Comparison of ENCODE assay signal across 8 cellular contexts in genomic region chr12:6953417-6954315, GRCh38. TPM values are rescaled to one million over a fixed set of nuclear protein-coding genes. Genes with fewer than 3 reads are reported as not detected.
DNase-seq lines count a peak whose midpoint lies in the region; ATAC-seq, FAIRE-seq and TF ChIP-seq lines count a peak whose summit lies in the region.

No MANE protein-coding gene starts in this region.

- no peaks in the 10 kb centered on the region for H3K9me3 ChIP-seq in kidney (ENCODE audit: control insufficient read depth in 1 of 2, low read length in 2 of 2)

- intact Hi-C loops in kidney (cut with DNase I) = no loop called here

- H3K4me3 ChIP-seq in kidney (ENCODE audit: low read length in 2 of 2) = no peak overlapping the region

- H3K9ac ChIP-seq in kidney (ENCODE audit: low read length in 2 of 2) = no peak overlapping the region

- DNase-seq in OCI-M2 (lab: John Stamatoyannopoulos, UW; ENCODE audit: unreplicated experiment) (peak; percentile 52), activated gamma-delta T cell treated with Interleukin-2 at 50 U/mL for 16 hours (peak; percentile 78), kidney (peak; percentile 86), ecto neural progenitor cell (ENCODE audit: low spot score) (no peak), NCI-H2196 treated with DMSO at 0.1 percent for 48 hours (lab: John Stamatoyannopoulos, UW; ENCODE audit: unreplicated experiment) (no peak)
- DNase-seq in stimulated activated CD8-positive, alpha-beta memory T cell treated with anti-CD3 and anti-CD28 coated beads, Interleukin-15, amount 100 ng/mL, for 48 hours (ENCODE audit: low read depth in 2 of 2) = peak; percentile 77 to 82

- peak overlapping the region in 1 of 2 donors; percentile 57 for H3K27ac ChIP-seq in kidney (ENCODE audit: low read depth in 2 of 2, low read length in 2 of 2)

- no peak for TF ChIP-seq CTCF in kidney (IDR thresholded peaks at IDR 0.05; ENCODE audit: borderline replicate concordance, extremely low read depth, insufficient read depth)

- H3K36me3 ChIP-seq in kidney (ENCODE audit: control insufficient read depth in 1 of 2, insufficient read depth in 2 of 2, low read length in 2 of 2) = peaks cover 0 to 5% of the 10 kb centered on the region in 2 donors

- FAIRE-seq in kidney (lab: Jason Lieb, UNC) = no peak

- peaks cover 0 to 6% of the 10 kb centered on the region in 2 donors for H3K4me1 ChIP-seq in kidney (ENCODE audit: control insufficient read depth in 1 of 2, insufficient read depth in 1 of 2, low read depth in 1 of 2, low read length in 2 of 2)

- peak; percentile 47 for ATAC-seq in GM18498 (IDR thresholded peaks at IDR 0.05; ENCODE audit: unreplicated experiment)
- ATAC-seq in HG02678 (IDR thresholded peaks at IDR 0.05; ENCODE audit: unreplicated experiment) = peak; percentile 50

RNA-seq across cellular contexts. Expression of gene PTPN6, which starts 2.5 kb away (rescaled TPM):
- 70.8 TPM for total RNA-seq in kidney
- polyA plus RNA-seq in kidney (ENCODE audit: insufficient read depth, low read depth, low replicate concordance) = 38.0 TPM

RNA-seq across cellular contexts. Expression of gene C12orf57, which starts 9.8 kb away (rescaled TPM):
- total RNA-seq in kidney = 175 TPM
- polyA plus RNA-seq in kidney (ENCODE audit: insufficient read depth, low read depth, low replicate concordance) = 336 TPM

RNA-seq across cellular contexts. Expression of gene RNU7-1, which starts 10.1 kb away (rescaled TPM):
- not detected for total RNA-seq in kidney
- polyA plus RNA-seq in kidney (ENCODE audit: insufficient read depth, low read depth, low replicate concordance) = not detected

RNA-seq across cellular contexts. Expression of gene PHB2, which starts 16.8 kb away (rescaled TPM):
- 141 TPM for total RNA-seq in kidney
- 222 TPM for polyA plus RNA-seq in kidney (ENCODE audit: insufficient read depth, low read depth, low replicate concordance)

RNA-seq across cellular contexts. Expression of gene EMG1, which starts 17.0 kb away (rescaled TPM):
- 50.3 TPM for total RNA-seq in kidney
- polyA plus RNA-seq in kidney (ENCODE audit: insufficient read depth, low read depth, low replicate concordance) = 74.3 TPM

Comparison
In these comparisons a context has a peak if more than half of its experiments do, and no peak if none do; other contexts are left out.
1. DNase-seq: peak in OCI-M2 (single experiment), activated gamma-delta T cell treated with Interleukin-2 at 50 U/mL for 16 hours (single experiment), kidney (single experiment) and stimulated activated CD8-positive, alpha-beta memory T cell treated with anti-CD3 and anti-CD28 coated beads, Interleukin-15, amount 100 ng/mL, for 48 hours (2 of 2); none in ecto neural progenitor cell (single experiment) and NCI-H2196 treated with DMSO at 0.1 percent for 48 hours (single experiment).